ENCODE assay signal across 8 cellular contexts in the genomic region with DNA sequence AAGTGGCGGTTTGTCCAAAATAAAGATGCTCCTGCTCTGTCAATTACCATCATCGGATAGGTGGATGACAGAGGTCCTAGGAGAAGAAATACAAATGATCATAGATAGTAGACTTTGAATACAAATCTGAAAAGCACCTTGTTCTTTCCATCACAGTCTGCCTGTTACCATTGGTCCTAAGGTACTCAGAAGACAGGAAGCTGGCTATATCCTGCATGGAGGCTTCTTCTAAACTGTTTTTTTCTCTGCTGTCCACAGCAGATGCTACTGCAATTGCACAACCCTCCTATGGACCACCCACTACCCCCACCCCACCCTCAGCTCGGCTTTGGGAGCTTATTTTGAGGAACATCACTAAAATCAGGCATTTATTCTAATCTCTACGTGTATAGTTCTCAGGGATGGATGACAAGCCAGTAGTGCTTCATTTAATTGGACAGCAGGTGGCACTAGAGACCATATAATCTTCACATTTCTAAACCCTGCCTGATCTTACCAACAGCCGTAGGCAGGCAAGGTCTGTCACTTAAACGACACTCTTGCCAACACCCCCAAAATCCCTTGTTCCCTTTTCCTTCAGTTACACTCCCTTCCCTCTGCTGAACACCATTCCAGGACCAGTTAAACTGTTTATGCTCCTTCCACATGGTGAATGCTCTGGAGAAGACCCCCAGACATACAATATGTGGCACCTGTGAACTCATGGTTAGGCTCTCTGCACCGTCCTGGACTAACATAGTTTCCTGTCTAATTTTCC. TPM values are rescaled to one million over a fixed set of nuclear protein-coding genes. Genes with fewer than 3 reads are reported as not detected.
DNase-seq lines count a peak whose midpoint lies in the region; ATAC-seq and TF ChIP-seq lines count a peak whose summit lies in the region.

No MANE protein-coding gene starts in this region.

- H3K4me1 Mint-ChIP-seq in memory B cell (peaks cover 5% of the 10 kb centered on the region), type B pancreatic cell (ENCODE audit: unreplicated experiment) (peaks cover 4% of the 10 kb centered on the region)

- H3K9me3 Mint-ChIP-seq in memory B cell (no peaks in the 10 kb centered on the region), type B pancreatic cell (no peaks in the 10 kb centered on the region)

- DNase-seq in DMS53 treated with DMSO at 0.1 percent for 48 hours (lab: John Stamatoyannopoulos, UW; ENCODE audit: unreplicated experiment) (peak; percentile 75), NCI-H345 treated with DMSO at 0.1 percent for 48 hours (lab: John Stamatoyannopoulos, UW; ENCODE audit: unreplicated experiment) (peak; percentile 76), memory B cell (ENCODE audit: low spot score in 2 of 2) (peak; percentile 38 to 70), type B pancreatic cell (ENCODE audit: extremely low spot score, unreplicated experiment) (no peak)
- peak; percentile 38 for DNase-seq in effector CD4-positive, alpha-beta T cell

- H3K27ac Mint-ChIP-seq in memory B cell = no peak overlapping the region
- no peak overlapping the region for H3K27ac Mint-ChIP-seq in type B pancreatic cell

- TF ChIP-seq CTCF in type B pancreatic cell (conservative IDR thresholded peaks at IDR 0.05) = peak; percentile 91

- no peaks in the 10 kb centered on the region for H3K27me3 Mint-ChIP-seq in memory B cell
- no peaks in the 10 kb centered on the region for H3K27me3 Mint-ChIP-seq in type B pancreatic cell

- H3K36me3 Mint-ChIP-seq in memory B cell (no peaks in the 10 kb centered on the region), type B pancreatic cell (no peaks in the 10 kb centered on the region)

- ATAC-seq in GM19452 (IDR thresholded peaks at IDR 0.05; ENCODE audit: unreplicated experiment) = peak; percentile 97
- peak; percentile 95 for ATAC-seq in HG03432 (IDR thresholded peaks at IDR 0.05; ENCODE audit: unreplicated experiment)
- ATAC-seq in activated CD4-positive, CD25-positive, alpha-beta regulatory T cell treated with anti-CD3 and anti-CD28 coated beads, Interleukin-2, amount 50 U/mL, for 24 hours = peak; percentile 94 to 95
- peak; percentile 99 for ATAC-seq in memory B cell (ENCODE audit: low read depth)

- no peak overlapping the region for H3K4me3 Mint-ChIP-seq in memory B cell
- H3K4me3 Mint-ChIP-seq in type B pancreatic cell = no peak overlapping the region

RNA-seq across cellular contexts. Expression of a gene that starts 6.6 kb away (rescaled TPM):
- total RNA-seq in type B pancreatic cell (ENCODE audit: low replicate concordance) = 27.3 and 35.1 TPM in 2 replicates

RNA-seq across cellular contexts. Expression of a gene that starts 41.0 kb away (rescaled TPM):
- not detected in 2 replicates for total RNA-seq in type B pancreatic cell (ENCODE audit: low replicate concordance)

RNA-seq across cellular contexts. Expression of a gene that starts 44.3 kb away (rescaled TPM):
- total RNA-seq in type B pancreatic cell (ENCODE audit: low replicate concordance) = 2.2 and 2.7 TPM in 2 replicates

RNA-seq across cellular contexts. Expression of a gene that starts 52.5 kb away (rescaled TPM):
- total RNA-seq in type B pancreatic cell (ENCODE audit: low replicate concordance) = not detected in 2 replicates

RNA-seq across cellular contexts. Expression of a gene that starts 55.8 kb away (rescaled TPM):
- total RNA-seq in type B pancreatic cell (ENCODE audit: low replicate concordance) = 0.94 and 1.3 TPM in 2 replicates
